ENCODE assay signal across 7 cellular contexts in the genomic region with DNA sequence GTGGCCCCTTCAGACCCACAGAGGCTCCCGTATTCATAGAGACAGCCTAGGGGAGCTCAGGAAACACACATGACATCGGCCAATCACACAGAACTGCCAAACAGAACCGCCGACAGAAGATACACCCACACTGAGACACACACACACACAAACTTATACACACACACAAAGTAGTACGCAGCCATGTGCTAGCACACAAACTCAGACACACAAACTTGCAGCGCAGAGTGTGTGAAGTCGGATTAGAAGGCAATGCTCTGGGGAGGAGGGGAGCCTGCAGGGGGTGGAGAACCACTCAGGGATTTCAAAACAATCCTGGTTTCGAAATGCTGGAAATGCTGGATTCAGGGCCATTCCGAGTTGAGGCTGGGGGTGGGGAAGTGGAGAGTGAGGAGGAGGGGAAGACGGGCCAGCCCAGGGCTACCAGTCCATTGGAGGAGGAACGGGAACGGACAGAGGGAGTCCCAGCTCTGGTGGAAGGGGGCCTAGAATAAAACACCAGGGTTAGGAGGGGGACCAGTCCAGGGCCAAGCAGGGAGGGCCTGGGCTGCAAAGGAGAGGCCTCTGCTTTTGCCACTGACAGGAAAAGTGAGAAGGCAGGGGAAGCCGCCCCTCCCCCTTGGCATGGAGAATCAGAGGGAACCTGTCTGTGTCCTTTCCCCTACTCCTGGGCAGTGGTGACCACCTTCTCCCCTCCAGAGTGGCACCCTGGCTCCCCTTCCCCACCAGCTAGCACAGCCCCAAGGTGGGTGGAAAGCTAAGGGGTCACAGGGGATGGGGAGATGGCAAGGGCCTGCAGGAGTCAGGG. TPM values are rescaled to one million over a fixed set of nuclear protein-coding genes. Genes with fewer than 3 reads are reported as not detected.
DNase-seq lines count a peak whose midpoint lies in the region; ATAC-seq and TF ChIP-seq lines count a peak whose summit lies in the region.

No MANE protein-coding gene starts in this region.

- H3K27me3 Mint-ChIP-seq in neural progenitor cell (ENCODE audit: insufficient read depth, low read depth) = peaks cover 11% of the 10 kb centered on the region

- peaks cover 86% of the 10 kb centered on the region for H3K79me2 ChIP-seq in neural progenitor cell (ENCODE audit: low read depth)

- H3K4me3 Mint-ChIP-seq in neural progenitor cell = peak overlapping the region; percentile 77

- H3K27ac ChIP-seq in HEK293 (ENCODE audit: extremely low read depth, low read depth, low read length) (peak overlapping the region; percentile 40), neural progenitor cell (peak overlapping the region; percentile 71)

- H2AFZ ChIP-seq in neural progenitor cell (replicated peaks) = no peak overlapping the region

- H3K9ac ChIP-seq in neural progenitor cell = no peak overlapping the region

- H3K36me3 ChIP-seq in HEK293 (ENCODE audit: control insufficient read depth in 2 of 2, insufficient read depth in 1 of 2, low read length in 2 of 2) (no peaks in the 10 kb centered on the region), neural progenitor cell (no peaks in the 10 kb centered on the region)

- H3K4me2 ChIP-seq in neural progenitor cell = peak overlapping the region; percentile 99

- peaks cover 58% of the 10 kb centered on the region for H3F3A ChIP-seq in neural progenitor cell (ENCODE audit: low read depth)

- no peaks in the 10 kb centered on the region for H3K36me3 Mint-ChIP-seq in neural progenitor cell

- POLR2A ChIA-PET in HEK293 (lab: Yijun Ruan, JAX) = no interaction called here

- no peaks in the 10 kb centered on the region for H3K9me3 Mint-ChIP-seq in neural progenitor cell

- ATAC-seq in GM19324 (IDR thresholded peaks at IDR 0.05; ENCODE audit: low FRiP score, unreplicated experiment) (no peak), GM21526 (IDR thresholded peaks at IDR 0.05; ENCODE audit: low FRiP score, unreplicated experiment) (no peak)

- H4K20me1 ChIP-seq in neural progenitor cell (ENCODE audit: low read depth) = peaks cover 71% of the 10 kb centered on the region

- TF ChIP-seq CTCF in HEK293 (tag by site-specific recombination; IDR thresholded peaks at IDR 0.05) (no peak), WI38 (IDR thresholded peaks at IDR 0.05; ENCODE audit: low read depth, low read length) (no peak), neural progenitor cell (IDR thresholded peaks at IDR 0.05) (no peak)

- H3K27ac Mint-ChIP-seq in neural progenitor cell = peak overlapping the region; percentile 76

- CTCF ChIA-PET in HEK293 (lab: Yijun Ruan, JAX) = no interaction called here

- peak; percentile 94 for DNase-seq in fibroblast of peridontal ligament (ENCODE audit: extremely low read depth)
- peak; percentile 77 for DNase-seq in neural progenitor cell (ENCODE audit: low spot score)
- no peak for DNase-seq in DMS114 treated with DMSO at 0.1 percent for 48 hours (lab: John Stamatoyannopoulos, UW; ENCODE audit: unreplicated experiment)

- peaks cover 77% of the 10 kb centered on the region for H3K4me1 Mint-ChIP-seq in neural progenitor cell

- H3K4me3 ChIP-seq in HEK293 (ENCODE audit: low read depth, low read length) (no peak overlapping the region), WI38 (ENCODE audit: low read depth, low read length) (peak overlapping the region; percentile 100), neural progenitor cell (peak overlapping the region; percentile 17)

- H3K4me1 ChIP-seq in HEK293 (ENCODE audit: control insufficient read depth, insufficient read depth, low read length) (peaks cover 21% of the 10 kb centered on the region), neural progenitor cell (peaks cover 82% of the 10 kb centered on the region)

- H3K9me3 ChIP-seq in HEK293 (ENCODE audit: control insufficient read depth, insufficient read depth, low read depth, low read length) (no peaks in the 10 kb centered on the region), neural progenitor cell (ENCODE audit: low read depth) (no peaks in the 10 kb centered on the region)

- H3K27me3 ChIP-seq in neural progenitor cell = no peaks in the 10 kb centered on the region

TF ChIP-seq in HEK293, 187 proteins besides CTCF, POLR2A, EP300 and RAD21:
- peak; percentile 68 for TF ChIP-seq ZNF341 (tag by site-specific recombination; IDR thresholded peaks at IDR 0.05; ENCODE audit: low read depth)
- TF ChIP-seq, protein P1, sequence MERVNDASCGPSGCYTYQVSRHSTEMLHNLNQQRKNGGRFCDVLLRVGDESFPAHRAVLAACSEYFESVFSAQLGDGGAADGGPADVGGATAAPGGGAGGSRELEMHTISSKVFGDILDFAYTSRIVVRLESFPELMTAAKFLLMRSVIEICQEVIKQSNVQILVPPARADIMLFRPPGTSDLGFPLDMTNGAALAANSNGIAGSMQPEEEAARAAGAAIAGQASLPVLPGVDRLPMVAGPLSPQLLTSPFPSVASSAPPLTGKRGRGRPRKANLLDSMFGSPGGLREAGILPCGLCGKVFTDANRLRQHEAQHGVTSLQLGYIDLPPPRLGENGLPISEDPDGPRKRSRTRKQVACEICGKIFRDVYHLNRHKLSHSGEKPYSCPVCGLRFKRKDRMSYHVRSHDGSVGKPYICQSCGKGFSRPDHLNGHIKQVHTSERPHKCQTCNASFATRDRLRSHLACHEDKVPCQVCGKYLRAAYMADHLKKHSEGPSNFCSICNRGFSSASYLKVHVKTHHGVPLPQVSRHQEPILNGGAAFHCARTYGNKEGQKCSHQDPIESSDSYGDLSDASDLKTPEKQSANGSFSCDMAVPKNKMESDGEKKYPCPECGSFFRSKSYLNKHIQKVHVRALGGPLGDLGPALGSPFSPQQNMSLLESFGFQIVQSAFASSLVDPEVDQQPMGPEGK (tag by site-specific recombination; IDR thresholded peaks at IDR 0.05) = peak; percentile 49
- TF ChIP-seq ZNF366 (tag by site-specific recombination; conservative IDR thresholded peaks at IDR 0.05) = peak; percentile 27; the same call in 1 of the 2 replicates
- TF ChIP-seq ZNF658 (tag by site-specific recombination; IDR thresholded peaks at IDR 0.05) = no peak
- peak; percentile 72 for TF ChIP-seq ZFHX2 (tag by site-specific recombination; conservative IDR thresholded peaks at IDR 0.05)
- TF ChIP-seq YY1 (tag by site-specific recombination; IDR thresholded peaks at IDR 0.05) = no peak
- TF ChIP-seq ZNF76 (tag by site-specific recombination; IDR thresholded peaks at IDR 0.05; ENCODE audit: borderline replicate concordance, low read depth) = no peak
- peak; percentile 62 for TF ChIP-seq ZBTB20 (tag by site-specific recombination; IDR thresholded peaks at IDR 0.05)
- peak; percentile 77 for TF ChIP-seq GLIS1 (tag by site-specific recombination; IDR thresholded peaks at IDR 0.05)
- peak; percentile 38; the same call in 1 of the 2 replicates for TF ChIP-seq ZNF600 (tag by site-specific recombination; IDR thresholded peaks at IDR 0.05)
- TF ChIP-seq ZNF423 (tag by site-specific recombination; IDR thresholded peaks at IDR 0.05) = peak; percentile 23; the same call in 1 of the 2 replicates
- TF ChIP-seq, protein P2, sequence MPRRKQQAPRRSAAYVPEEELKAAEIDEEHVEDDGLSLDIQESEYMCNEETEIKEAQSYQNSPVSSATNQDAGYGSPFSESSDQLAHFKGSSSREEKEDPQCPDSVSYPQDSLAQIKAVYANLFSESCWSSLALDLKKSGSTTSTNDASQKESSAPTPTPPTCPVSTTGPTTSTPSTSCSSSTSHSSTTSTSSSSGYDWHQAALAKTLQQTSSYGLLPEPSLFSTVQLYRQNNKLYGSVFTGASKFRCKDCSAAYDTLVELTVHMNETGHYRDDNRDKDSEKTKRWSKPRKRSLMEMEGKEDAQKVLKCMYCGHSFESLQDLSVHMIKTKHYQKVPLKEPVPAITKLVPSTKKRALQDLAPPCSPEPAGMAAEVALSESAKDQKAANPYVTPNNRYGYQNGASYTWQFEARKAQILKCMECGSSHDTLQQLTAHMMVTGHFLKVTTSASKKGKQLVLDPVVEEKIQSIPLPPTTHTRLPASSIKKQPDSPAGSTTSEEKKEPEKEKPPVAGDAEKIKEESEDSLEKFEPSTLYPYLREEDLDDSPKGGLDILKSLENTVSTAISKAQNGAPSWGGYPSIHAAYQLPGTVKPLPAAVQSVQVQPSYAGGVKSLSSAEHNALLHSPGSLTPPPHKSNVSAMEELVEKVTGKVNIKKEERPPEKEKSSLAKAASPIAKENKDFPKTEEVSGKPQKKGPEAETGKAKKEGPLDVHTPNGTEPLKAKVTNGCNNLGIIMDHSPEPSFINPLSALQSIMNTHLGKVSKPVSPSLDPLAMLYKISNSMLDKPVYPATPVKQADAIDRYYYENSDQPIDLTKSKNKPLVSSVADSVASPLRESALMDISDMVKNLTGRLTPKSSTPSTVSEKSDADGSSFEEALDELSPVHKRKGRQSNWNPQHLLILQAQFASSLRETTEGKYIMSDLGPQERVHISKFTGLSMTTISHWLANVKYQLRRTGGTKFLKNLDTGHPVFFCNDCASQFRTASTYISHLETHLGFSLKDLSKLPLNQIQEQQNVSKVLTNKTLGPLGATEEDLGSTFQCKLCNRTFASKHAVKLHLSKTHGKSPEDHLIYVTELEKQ (tag by site-specific recombination; IDR thresholded peaks at IDR 0.05; ENCODE audit: borderline replicate concordance) = no peak
- peak; percentile 43; the same call in 1 of the 2 replicates for TF ChIP-seq ZBTB17 (tag by site-specific recombination; IDR thresholded peaks at IDR 0.05)
- peak; percentile 27; the same call in 1 of the 2 replicates for TF ChIP-seq ZNF2 (tag by site-specific recombination; IDR thresholded peaks at IDR 0.05)
- peak; percentile 52; the same call in 1 of the 2 replicates for TF ChIP-seq EGR2 (tag by site-specific recombination; IDR thresholded peaks at IDR 0.05; ENCODE audit: low read depth)
- peak; percentile 68 for TF ChIP-seq ZIC2 (tag by site-specific recombination; IDR thresholded peaks at IDR 0.05)
- TF ChIP-seq, protein P3, sequence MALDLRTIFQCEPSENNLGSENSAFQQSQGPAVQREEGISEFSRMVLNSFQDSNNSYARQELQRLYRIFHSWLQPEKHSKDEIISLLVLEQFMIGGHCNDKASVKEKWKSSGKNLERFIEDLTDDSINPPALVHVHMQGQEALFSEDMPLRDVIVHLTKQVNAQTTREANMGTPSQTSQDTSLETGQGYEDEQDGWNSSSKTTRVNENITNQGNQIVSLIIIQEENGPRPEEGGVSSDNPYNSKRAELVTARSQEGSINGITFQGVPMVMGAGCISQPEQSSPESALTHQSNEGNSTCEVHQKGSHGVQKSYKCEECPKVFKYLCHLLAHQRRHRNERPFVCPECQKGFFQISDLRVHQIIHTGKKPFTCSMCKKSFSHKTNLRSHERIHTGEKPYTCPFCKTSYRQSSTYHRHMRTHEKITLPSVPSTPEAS (tag by site-specific recombination; IDR thresholded peaks at IDR 0.05) = peak; percentile 82

RNA-seq across cellular contexts. Expression of a gene that starts 4.4 kb away (rescaled TPM):
- total RNA-seq in neural progenitor cell (ENCODE audit: low replicate concordance) = 3.0 and 7.2 TPM in 2 replicates

RNA-seq across cellular contexts. Expression of a gene that starts 34.8 kb away (rescaled TPM):
- total RNA-seq in neural progenitor cell (ENCODE audit: low replicate concordance) = 0.43 TPM in 1 of 2 replicates, not detected in the other

RNA-seq across cellular contexts. Expression of a gene that starts 37.6 kb away (rescaled TPM):
- not detected in 2 replicates for total RNA-seq in neural progenitor cell (ENCODE audit: low replicate concordance)

RNA-seq across cellular contexts. Expression of a gene that starts 50.2 kb away (rescaled TPM):
- not detected in 2 replicates for total RNA-seq in neural progenitor cell (ENCODE audit: low replicate concordance)
